Comparison of ENCODE assay signal across 27 cellular contexts in the genomic region with DNA sequence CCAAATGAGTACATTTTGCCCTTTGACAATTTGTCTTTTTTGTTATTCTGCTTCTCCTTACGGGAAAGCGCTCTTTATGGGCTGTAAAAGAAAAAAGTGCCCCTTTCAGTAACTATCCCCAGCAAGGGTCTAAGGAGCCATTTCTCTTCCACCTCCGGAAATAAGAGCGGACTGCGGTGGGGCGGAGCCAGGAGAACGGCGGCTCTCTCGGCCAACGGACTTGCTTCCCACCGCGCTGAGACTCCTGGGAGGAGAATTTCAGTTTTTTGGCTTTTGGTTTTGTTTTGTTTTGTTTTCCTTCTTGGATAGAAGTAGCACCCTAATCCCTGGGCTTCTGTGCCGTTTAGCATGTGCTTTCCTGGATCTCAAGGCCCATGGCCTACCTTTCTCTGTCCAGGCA.
"Had no signal": no experiment of that assay in that cellular context is flagged by ENCODE, and none has a peak within 500 bp of the region (broad histone marks: within the 10 kb centered on the region; RNA-seq: fewer than 3 reads in every experiment).

No MANE protein-coding gene starts in this region.

- H3K9me3 ChIP-seq: Peyer's patch, SJCRH30 had no signal

- H3K9me3 Mint-ChIP-seq: T-cell had no signal

- H3K27ac Mint-ChIP-seq: T-cell had no signal

- H3K36me3 ChIP-seq: Peyer's patch had no signal

- DNase-seq: Karpas-422, MM.1S, MV-4-11, NCI-H1092, NCI-H1105, NCI-H1417 treated with DMSO at 0.1 percent for 48 hours, NCI-H1436 treated with DMSO at 0.1 percent for 48 hours, NCI-H1694 treated with DMSO at 0.1 percent for 48 hours, NCI-H187 treated with DMSO at 0.1 percent for 48 hours, NCI-H2029, NCI-H2081, NCI-H2171 treated with DMSO at 0.1 percent for 48 hours, NCI-H2227 treated with DMSO at 0.1 percent for 48 hours, NCI-H345, NCI-H446, NCI-H510A treated with DMSO at 0.1 percent for 48 hours, NCI-H524 treated with DMSO at 0.1 percent for 48 hours, NCI-H526 treated with DMSO at 0.1 percent for 48 hours, NCI-H774, Peyer's patch, RPMI8226, SHP77, SIG-M5, SJCRH30, T-cell had no signal

- H3K27me3 ChIP-seq: Peyer's patch had no signal

- ATAC-seq: SK-N-SH treated with all-trans-retinoic acid at 6 μM for 48 hours, T-cell had no signal

- H3K4me1 ChIP-seq: Peyer's patch had no signal

- H3K4me3 ChIP-seq: Peyer's patch, SJCRH30, SK-N-MC had no signal

- H3K4me3 Mint-ChIP-seq: T-cell had no signal

- H3K36me3 Mint-ChIP-seq: T-cell had no signal

- H3K27me3 Mint-ChIP-seq: T-cell had no signal

- H3K27ac ChIP-seq: Peyer's patch, SJCRH30, SK-N-MC had no signal
